Comparison of ENCODE assay signal across 22 cellular contexts in the genomic region with DNA sequence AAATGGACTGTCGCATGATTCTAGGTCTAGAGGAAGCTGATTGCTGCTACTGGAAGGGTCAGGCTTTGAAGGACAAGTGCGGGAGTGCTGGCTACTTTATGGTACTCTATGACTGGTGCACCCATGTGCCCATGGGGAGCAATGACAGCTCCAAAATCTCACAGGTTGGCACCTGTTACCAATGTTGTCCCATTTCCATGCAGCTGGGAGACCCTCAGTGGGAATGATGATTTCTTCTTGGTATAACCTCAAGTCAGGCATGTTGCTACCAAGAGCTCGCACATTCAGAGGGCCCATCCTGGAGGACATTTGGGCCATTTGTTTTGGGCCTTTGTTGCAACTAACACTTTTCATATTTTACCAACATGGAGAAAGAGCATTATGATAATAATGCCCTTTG.
"Had no signal": no experiment of that assay in that cellular context is flagged by ENCODE, and none has a peak within 500 bp of the region (broad histone marks: within the 10 kb centered on the region; RNA-seq: fewer than 3 reads in every experiment).

No MANE protein-coding gene starts in this region.

- H3K27me3 Mint-ChIP-seq: central memory CD8-positive, alpha-beta T cell had no signal

- DNase-seq: activated CD4-positive, CD25-positive, alpha-beta regulatory T cell; activated CD4-positive, CD25-positive, alpha-beta regulatory T cell treated with anti-CD3 and anti-CD28 coated beads, Interleukin-2, amount 50 U/mL, for 72 hours; activated gamma-delta T cell; activated naive CD4-positive, alpha-beta T cell; activated naive CD4-positive, alpha-beta T cell treated with anti-CD3 and anti-CD28 coated beads, Interleukin-2, amount 50 U/mL, for 16 hours; activated naive CD8-positive, alpha-beta T cell treated with anti-CD3 and anti-CD28 coated beads, Interleukin-2, amount 10 ng/mL, durations not matched to agents 7 days and 5 days; dorsolateral prefrontal cortex; effector CD4-positive, alpha-beta T cell; esophagus squamous epithelium; foreskin melanocyte had no signal

- H3K9me3 ChIP-seq: esophagus squamous epithelium, gastroesophageal sphincter had no signal

- H3K4me3 Mint-ChIP-seq: activated CD4-positive, alpha-beta memory T cell treated with anti-CD3 and anti-CD28 coated beads for 36 hours; activated CD4-positive, alpha-beta T cell treated with anti-CD3 and anti-CD28 coated beads for 36 hours; activated CD4-positive, alpha-beta T cell treated with anti-CD3 and anti-CD28 coated beads, Interleukin-2, amount 10 ng/mL, durations not matched to agents 24 days and 14 days; activated CD8-positive, alpha-beta T cell treated with anti-CD3 and anti-CD28 coated beads, Interleukin-2, amount 10 ng/mL, durations not matched to agents 7 days and 5 days; activated naive CD8-positive, alpha-beta T cell treated with anti-CD3 and anti-CD28 coated beads, Interleukin-2, amount 10 ng/mL, durations not matched to agents 7 days and 5 days; activated T-cell treated with anti-CD3 and anti-CD28 coated beads, Interleukin-2, amount 50 U/mL, for 4 hours; activated T-helper 1 cell treated with anti-CD3 and anti-CD28 coated beads, Interleukin-12 subunit alpha, Interleukin-12 subunit beta, Interleukin-2, Interleukin-4 antibody, amounts not matched to agents 30 ng/mL and 10 ng/mL and 1 ng/mL, durations not matched to agents 14 hours and 24 hours and 36 hours; central memory CD8-positive, alpha-beta T cell; dendritic cell treated with granulocyte-macrophage colony-stimulating factor and Interleukin-4, amounts not matched to agents 40 ng/mL and 50 ng/mL, for 4 days had no signal

- H3K27ac ChIP-seq: brain microvascular endothelial cell, coronary artery, epithelial cell of prostate, esophagus squamous epithelium, gastroesophageal sphincter had no signal

- H3K9me3 Mint-ChIP-seq: activated CD4-positive, alpha-beta memory T cell treated with anti-CD3 and anti-CD28 coated beads for 36 hours; activated CD4-positive, alpha-beta T cell treated with anti-CD3 and anti-CD28 coated beads, Interleukin-2, amount 10 ng/mL, durations not matched to agents 24 days and 14 days; activated naive CD8-positive, alpha-beta T cell treated with anti-CD3 and anti-CD28 coated beads, Interleukin-2, amount 10 ng/mL, durations not matched to agents 7 days and 5 days; activated T-cell treated with anti-CD3 and anti-CD28 coated beads, Interleukin-2, amount 50 U/mL, for 4 hours; activated T-helper 1 cell treated with anti-CD3 and anti-CD28 coated beads, Interleukin-12 subunit alpha, Interleukin-12 subunit beta, Interleukin-2, Interleukin-4 antibody, amounts not matched to agents 30 ng/mL and 10 ng/mL and 1 ng/mL, durations not matched to agents 14 hours and 24 hours and 36 hours; central memory CD8-positive, alpha-beta T cell; dendritic cell treated with granulocyte-macrophage colony-stimulating factor and Interleukin-4, amounts not matched to agents 40 ng/mL and 50 ng/mL, for 4 days had no signal

- H3K36me3 ChIP-seq: brain microvascular endothelial cell, esophagus squamous epithelium, gastroesophageal sphincter had no signal

- H3K4me3 ChIP-seq: coronary artery, dorsolateral prefrontal cortex, esophagus squamous epithelium, gastroesophageal sphincter had no signal

- H3K27ac Mint-ChIP-seq: activated CD4-positive, alpha-beta memory T cell treated with anti-CD3 and anti-CD28 coated beads for 36 hours; activated CD4-positive, alpha-beta T cell treated with anti-CD3 and anti-CD28 coated beads for 36 hours; activated CD4-positive, alpha-beta T cell treated with anti-CD3 and anti-CD28 coated beads, Interleukin-2, amount 10 ng/mL, durations not matched to agents 24 days and 14 days; activated CD8-positive, alpha-beta T cell treated with anti-CD3 and anti-CD28 coated beads, Interleukin-2, amount 10 ng/mL, durations not matched to agents 7 days and 5 days; activated naive CD8-positive, alpha-beta T cell treated with anti-CD3 and anti-CD28 coated beads, Interleukin-2, amount 10 ng/mL, durations not matched to agents 7 days and 5 days; activated T-helper 1 cell treated with anti-CD3 and anti-CD28 coated beads, Interleukin-12 subunit alpha, Interleukin-12 subunit beta, Interleukin-2, Interleukin-4 antibody, amounts not matched to agents 30 ng/mL and 10 ng/mL and 1 ng/mL, durations not matched to agents 14 hours and 24 hours and 36 hours had no signal

- ATAC-seq: activated CD8-positive, alpha-beta T cell treated with anti-CD3 and anti-CD28 coated beads, Interleukin-2, amount 10 ng/mL, durations not matched to agents 7 days and 5 days; gastroesophageal sphincter had no signal
